Comparison of ENCODE assay signal across 1 cellular context in genomic region chr10:95693668-95694534, GRCh38.
TF ChIP-seq lines count a peak whose summit lies in the region.

TCTN3 (minus strand) TSS chr10:95693927; CDS start chr10:95693899, 28 bp downstream.

TF ChIP-seq in HepG2, 621 proteins besides CTCF, POLR2A, EP300 and RAD21 (continued from another document and continues in another):
- TF ChIP-seq RBM39 (IDR thresholded peaks at IDR 0.05; ENCODE audit: low read depth, low read length, poor library complexity, severe bottlenecking) (peak; percentile 64), MED1 (CRISPR knock-in tag; IDR thresholded peaks at IDR 0.05) (peak; percentile 60), ZBTB4 (CRISPR knock-in tag; IDR thresholded peaks at IDR 0.05; ENCODE audit: borderline replicate concordance) (peak; percentile 45; the same call in 1 of the 2 replicates), ARID3A (IDR thresholded peaks at IDR 0.05; ENCODE audit: low read depth, low read length) (peak; percentile 72), ZNF781 (CRISPR knock-in tag; IDR thresholded peaks at IDR 0.05; ENCODE audit: borderline replicate concordance, not compliant biosample characterization) (no peak), NR2F6 (IDR thresholded peaks at IDR 0.05) (no peak), NR2F6 (CRISPR knock-in tag; IDR thresholded peaks at IDR 0.05) (no peak), ZNF556 (CRISPR knock-in tag; IDR thresholded peaks at IDR 0.05; ENCODE audit: borderline replicate concordance) (peak; percentile 76; the same call in 1 of the 2 replicates), ZNF367 (CRISPR knock-in tag; IDR thresholded peaks at IDR 0.05; ENCODE audit: borderline replicate concordance) (no peak), THAP8 (CRISPR knock-in tag; IDR thresholded peaks at IDR 0.05; ENCODE audit: borderline replicate concordance) (no peak), DNMT1 (CRISPR knock-in tag; IDR thresholded peaks at IDR 0.05) (no peak), FOXO4 (CRISPR knock-in tag; conservative IDR thresholded peaks at IDR 0.05) (no peak), SNAPC5 (CRISPR knock-in tag; IDR thresholded peaks at IDR 0.05; ENCODE audit: borderline replicate concordance) (no peak), ZHX1 (CRISPR knock-in tag; IDR thresholded peaks at IDR 0.05; ENCODE audit: low read depth) (no peak), ZNF598 (CRISPR knock-in tag; IDR thresholded peaks at IDR 0.05; ENCODE audit: borderline replicate concordance) (peak; percentile 23; the same call in 1 of the 2 replicates), PCBP1 (IDR thresholded peaks at IDR 0.05; ENCODE audit: borderline replicate concordance, low read depth, low read length) (0 out of 2 replicates have a peak, but pooled peaks have one; percentile 49), PAF1 (CRISPR knock-in tag; IDR thresholded peaks at IDR 0.05) (no peak), IRF9 (CRISPR knock-in tag; IDR thresholded peaks at IDR 0.05; ENCODE audit: borderline replicate concordance) (peak; percentile 80; the same call in 1 of the 2 replicates), LRRFIP1 (CRISPR knock-in tag; conservative IDR thresholded peaks at IDR 0.05) (0 out of 2 replicates have a peak, but pooled peaks have one; percentile 56), RELA (CRISPR knock-in tag; IDR thresholded peaks at IDR 0.05) (no peak), STAT5B (CRISPR knock-in tag; IDR thresholded peaks at IDR 0.05) (no peak), RFXANK (CRISPR knock-in tag; IDR thresholded peaks at IDR 0.05) (peak; percentile 86; the same call in 1 of the 2 replicates), ZNF609 (CRISPR knock-in tag; IDR thresholded peaks at IDR 0.05; ENCODE audit: borderline replicate concordance) (0 out of 2 replicates have a peak, but pooled peaks have one; percentile 36), HOXA3 (CRISPR knock-in tag; IDR thresholded peaks at IDR 0.05) (peak; percentile 78), GABPA (IDR thresholded peaks at IDR 0.05; ENCODE audit: low read depth, low read length) (no peak), GABPA (CRISPR knock-in tag; IDR thresholded peaks at IDR 0.05; ENCODE audit: low read depth) (0 out of 2 replicates have a peak, but pooled peaks have one; percentile 39), RXRA (CRISPR knock-in tag; IDR thresholded peaks at IDR 0.05) (peak; percentile 75), SMAD1 (CRISPR knock-in tag; IDR thresholded peaks at IDR 0.05; ENCODE audit: borderline replicate concordance, low read depth) (peak; percentile 67; the same call in 1 of the 2 replicates), ATF4 (CRISPR knock-in tag; IDR thresholded peaks at IDR 0.05) (peak in 1 of 2 experiments; percentile 23; a peak in 1 of 4 replicates), ZNF839 (CRISPR knock-in tag; IDR thresholded peaks at IDR 0.05; ENCODE audit: borderline replicate concordance) (0 out of 2 replicates have a peak, but pooled peaks have one; percentile 25), SNAI1 (CRISPR knock-in tag; IDR thresholded peaks at IDR 0.05; ENCODE audit: borderline replicate concordance) (0 out of 2 replicates have a peak, but pooled peaks have one; percentile 35), ATF2 (CRISPR knock-in tag; IDR thresholded peaks at IDR 0.05) (peak; percentile 51; the same call in 1 of the 2 replicates), ZSCAN21 (CRISPR knock-in tag; IDR thresholded peaks at IDR 0.05; ENCODE audit: borderline replicate concordance) (peak; percentile 57; the same call in 1 of the 2 replicates)
